In the genomic region with DNA sequence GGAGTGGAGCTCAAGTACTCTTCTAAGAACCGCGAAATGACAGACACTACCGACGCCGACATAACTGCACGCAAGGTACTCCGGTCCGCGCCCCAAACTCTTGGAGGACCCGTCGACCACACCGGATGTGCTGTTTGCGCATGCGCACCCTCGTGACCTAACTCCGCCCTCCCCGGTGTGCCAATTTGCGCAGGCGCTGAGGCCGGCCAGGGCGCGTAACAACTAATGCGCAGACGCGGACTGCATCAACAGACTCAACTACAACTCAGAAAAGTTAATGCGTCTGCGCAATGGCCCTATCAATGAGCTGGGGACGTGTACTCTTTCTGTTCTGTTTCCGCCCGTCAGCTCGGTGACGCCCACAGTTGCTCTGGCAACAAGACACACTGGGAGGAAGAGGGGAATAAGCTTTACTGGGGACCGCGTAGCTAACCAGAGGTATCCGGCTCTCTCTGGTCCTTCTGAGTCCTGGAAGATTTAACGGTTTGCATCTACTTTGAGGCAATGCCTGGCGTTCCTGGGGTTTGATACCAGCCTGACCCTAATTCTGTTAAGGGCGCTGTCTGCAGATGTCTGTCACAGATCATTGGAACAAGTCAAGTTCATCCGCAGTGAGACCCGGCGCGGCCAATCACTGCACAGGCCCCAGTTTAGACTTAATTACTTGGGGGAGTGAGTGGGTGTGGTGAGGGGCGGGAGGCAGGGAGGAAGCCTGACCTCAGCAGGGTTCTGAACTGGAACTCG, we compare ENCODE assay signal across 8 cellular contexts. TPM values are rescaled to one million over a fixed set of nuclear protein-coding genes. Genes with fewer than 3 reads are reported as not detected.
DNase-seq lines count a peak whose midpoint lies in the region; ATAC-seq lines count a peak whose summit lies in the region.

Gene DAD1 (minus strand): TSS at position 129 of the 744 bp plus-strand sequence. CDS start 67 bp downstream, at position 62.

- H3K36me3 ChIP-seq in rectal smooth muscle tissue (ENCODE audit: control insufficient read depth, insufficient read depth, low read length) = no peaks in the 10 kb centered on the region
- H3K36me3 ChIP-seq in aorta (ENCODE audit: control insufficient read depth in 1 of 2, insufficient read depth in 2 of 2, low read length in 1 of 2) = no peaks in the 10 kb centered on the region

- ATAC-seq in GM18508 (IDR thresholded peaks at IDR 0.05; ENCODE audit: insufficient read depth, unreplicated experiment) = peak; percentile 70
- peak; percentile 88 for ATAC-seq in HG03025 (IDR thresholded peaks at IDR 0.05; ENCODE audit: low FRiP score, unreplicated experiment)
- peak; percentile 99 for ATAC-seq in aorta (ENCODE audit: low FRiP score)

- intact Hi-C loops in aorta (cut with DNase I) = no loop called here

- H3K4me3 ChIP-seq in rectal smooth muscle tissue (ENCODE audit: low read length) (peak within 1 kb of the TSS; percentile 85), aorta (ENCODE audit: low read length in 2 of 2) (peak within 1 kb of the TSS; percentile 71 to 77)

- H3K9me3 ChIP-seq in aorta (ENCODE audit: control insufficient read depth, low read length) = no peaks in the 10 kb centered on the region

- H3K4me1 ChIP-seq in rectal smooth muscle tissue (ENCODE audit: control insufficient read depth, insufficient read depth, low read length) (peaks cover 8% of the 10 kb centered on the region), aorta (ENCODE audit: control insufficient read depth in 1 of 2, insufficient read depth in 2 of 2, low read length in 2 of 2) (peaks cover 3 to 5% of the 10 kb centered on the region in 2 donors)

- no peaks in the 10 kb centered on the region for H3K27me3 ChIP-seq in rectal smooth muscle tissue (ENCODE audit: control insufficient read depth, insufficient read depth, low read length)
- H3K27me3 ChIP-seq in aorta (ENCODE audit: control insufficient read depth in 1 of 2, insufficient read depth in 2 of 2, low read length in 1 of 2) = no peaks in the 10 kb centered on the region

- peak within 1 kb of the TSS; percentile 96 for H3K27ac ChIP-seq in rectal smooth muscle tissue (ENCODE audit: low read depth, low read length)
- peak within 1 kb of the TSS; percentile 62 to 94 for H3K27ac ChIP-seq in aorta (ENCODE audit: low read depth in 1 of 2, low read length in 2 of 2)

- WGBS in aorta, 2 donors = 0% methylated on average over 44 of the region's 44 CpGs

- H3K9ac ChIP-seq in rectal smooth muscle tissue (ENCODE audit: low read length) = peak within 1 kb of the TSS; percentile 91

- DNase-seq in NCI-H2081 (lab: John Stamatoyannopoulos, UW) (peak; percentile 98), T1000 (lab: John Stamatoyannopoulos, UW) (peak; percentile 98), astrocyte of the hippocampus (ENCODE audit: low read depth, low spot score) (peak; percentile 100), hepatic stellate cell (ENCODE audit: low spot score) (peak; percentile 100), aorta (peak; percentile 99 to 100)

RNA-seq across cellular contexts. Expression of gene DAD1, which starts in this region (rescaled TPM):
- 100 to 1,000 TPM; 143 to 149 TPM for total RNA-seq in aorta
- polyA plus RNA-seq in aorta = 100 to 1,000 TPM; 240 to 309 TPM

Comparison
In these comparisons a context has a peak if more than half of its experiments do, and no peak if none do; other contexts are left out.
1. Peak in every context shown above with its lines: DNase-seq, ATAC-seq, H3K4me3 ChIP-seq and H3K27ac ChIP-seq.